5 cellular contexts compared by ENCODE assay signal in the genomic region with DNA sequence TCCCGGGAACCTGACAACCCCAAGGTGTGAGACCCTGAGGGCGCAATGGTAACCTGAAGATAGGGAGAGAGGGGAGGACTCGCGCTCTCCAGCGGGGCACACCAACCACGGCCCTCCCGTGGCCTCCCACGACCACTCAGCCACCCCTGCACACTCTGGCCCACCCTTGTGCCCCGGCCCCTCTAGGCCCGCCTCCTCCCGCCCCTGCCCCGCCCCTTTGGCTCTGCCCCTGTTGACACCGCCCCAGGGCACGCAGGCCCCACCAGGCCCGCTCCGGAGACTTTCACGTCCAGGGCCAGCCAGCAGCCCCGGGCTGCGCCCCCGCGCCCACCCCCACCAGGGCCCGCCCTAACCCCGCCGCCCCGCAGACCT. TPM values are rescaled to one million over a fixed set of nuclear protein-coding genes. Genes with fewer than 3 reads are reported as not detected.
DNase-seq lines count a peak whose midpoint lies in the region; TF ChIP-seq lines count a peak whose summit lies in the region.

No MANE protein-coding gene starts in this region.

- H3K27ac ChIP-seq in HUES64 (ENCODE audit: low read depth, low read length) (no peak overlapping the region), spleen (peak overlapping the region in 6 of 8 donors; percentile 46 to 85 (median 78)), SJCRH30 (no peak overlapping the region)
- H3K27ac ChIP-seq in effector memory CD4-positive, alpha-beta T cell (ENCODE audit: insufficient read depth, low read length, poor library complexity, severe bottlenecking): peak overlapping the region; percentile 91

- H3K27me3 ChIP-seq in HUES64 (ENCODE audit: insufficient read depth, low read length) (peaks cover 25% of the 10 kb centered on the region), spleen (replicated peaks in 1 of 7) (peaks cover 0 to 48% (median 4%) of the 10 kb centered on the region in 7 donors), SJCRH30 (peaks cover 50% of the 10 kb centered on the region)
- no peaks in the 10 kb centered on the region for H3K27me3 ChIP-seq in effector memory CD4-positive, alpha-beta T cell (replicated peaks; ENCODE audit: control insufficient read depth, insufficient read depth, low read length, poor library complexity, severe bottlenecking)

- peak overlapping the region; percentile 42 for H3K4me3 ChIP-seq in HUES64 (ENCODE audit: low read length)
- no peak overlapping the region for H3K4me3 ChIP-seq in effector memory CD4-positive, alpha-beta T cell (ENCODE audit: insufficient read depth, low read depth, low read length, poor library complexity, severe bottlenecking)
- H3K4me3 ChIP-seq in spleen: peak overlapping the region in 7 of 8 donors; percentile 32 to 68 (median 39)
- no peak overlapping the region for H3K4me3 ChIP-seq in SJCRH30

- H3K36me3 ChIP-seq in HUES64 (ENCODE audit: insufficient read depth, low read length): no peaks in the 10 kb centered on the region
- H3K36me3 ChIP-seq in effector memory CD4-positive, alpha-beta T cell (ENCODE audit: control insufficient read depth, insufficient read depth, low read length): no peaks in the 10 kb centered on the region
- H3K36me3 ChIP-seq in spleen: peaks cover 0 to 55% (median 0%) of the 10 kb centered on the region in 6 donors
- no peaks in the 10 kb centered on the region for H3K36me3 ChIP-seq in SJCRH30

- no peak for TF ChIP-seq CTCF in spleen (IDR thresholded peaks at IDR 0.05 in 8 of 11, conservative IDR thresholded peaks at IDR 0.05 in 3 of 11)

- H3K9me3 ChIP-seq in HUES64 (ENCODE audit: insufficient read depth, low read depth, low read length): no peaks in the 10 kb centered on the region
- no peaks in the 10 kb centered on the region for H3K9me3 ChIP-seq in effector memory CD4-positive, alpha-beta T cell (ENCODE audit: control insufficient read depth, low read length)
- H3K9me3 ChIP-seq in spleen: no peaks in the 10 kb centered on the region
- no peaks in the 10 kb centered on the region for H3K9me3 ChIP-seq in SJCRH30 (replicated peaks)

- intact Hi-C loops in spleen (cut with DNase I; ENCODE audit: low total_unique reads): no loop called here

- H3K9ac ChIP-seq in HUES64 (ENCODE audit: low read depth, low read length): no peak overlapping the region

- DNase-seq in effector memory CD4-positive, alpha-beta T cell: no peak
- DNase-seq in spleen: no peak
- no peak for DNase-seq in AG08395 (ENCODE audit: low spot score)
- no peak for DNase-seq in SJCRH30

- 55% methylated on average over 25 of the region's 25 CpGs for WGBS in HUES64
- 17 to 35% (median 28%) methylated on average over 11 to 25 of the region's 25 CpGs for WGBS in spleen, 5 donors

- H3K4me1 ChIP-seq in HUES64 (ENCODE audit: insufficient read depth, low read length) (peaks cover 24% of the 10 kb centered on the region), spleen (peaks cover 56 to 100% (median 82%) of the 10 kb centered on the region in 6 donors), SJCRH30 (no peaks in the 10 kb centered on the region; the same call in 1 of the 2 replicates)
- peaks cover 86% of the 10 kb centered on the region for H3K4me1 ChIP-seq in effector memory CD4-positive, alpha-beta T cell (ENCODE audit: control insufficient read depth, insufficient read depth, low read length, poor library complexity, severe bottlenecking)

- TF ChIP-seq POLR2A in spleen (IDR thresholded peaks at IDR 0.05): no peak

RNA-seq across cellular contexts. Expression of a gene that starts 11.0 kb away (rescaled TPM):
- 1.9 TPM for polyA plus RNA-seq in HUES64 (2013, experiment 1 of 2)
- 3.7 TPM for polyA plus RNA-seq in HUES64 (2013, experiment 2 of 2)
- total RNA-seq in spleen: 1 to 10 TPM in 6 of 7 donors, under 1 TPM in 1; 0.66 to 3.8 (median 2.8) TPM
- 1 to 10 TPM; 1.8 to 3.7 (median 1.9) TPM for polyA plus RNA-seq in spleen
- 0.08 TPM in 1 of 2 replicates, not detected in the other for total RNA-seq in SJCRH30 (2014; rRNA removed; shearing (Covaris generic))

RNA-seq across cellular contexts. Expression of a gene that starts 14.9 kb away (rescaled TPM):
- polyA plus RNA-seq in HUES64 (2013, experiment 1 of 2): 14.4 TPM
- polyA plus RNA-seq in HUES64 (2013, experiment 2 of 2): 14.5 TPM
- total RNA-seq in spleen: 10 to 100 TPM; 22.5 to 42.6 (median 29.1) TPM
- 10 to 100 TPM; 12.9 to 21.1 (median 17.2) TPM for polyA plus RNA-seq in spleen
- 20.8 and 22.3 TPM in 2 replicates for total RNA-seq in SJCRH30 (2014; rRNA removed; shearing (Covaris generic))

RNA-seq across cellular contexts. Expression of a gene that starts 22.5 kb away (rescaled TPM):
- polyA plus RNA-seq in HUES64 (2013, experiment 1 of 2): 6.1 TPM
- 9.2 TPM for polyA plus RNA-seq in HUES64 (2013, experiment 2 of 2)
- total RNA-seq in spleen: 100 to 1,000 TPM; 106 to 455 (median 187) TPM
- polyA plus RNA-seq in spleen: 10 to 100 TPM; 11.9 to 81.1 (median 28.4) TPM
- 0.05 and 0.20 TPM in 2 replicates for total RNA-seq in SJCRH30 (2014; rRNA removed; shearing (Covaris generic))

RNA-seq across cellular contexts. Expression of a gene that starts 35.0 kb away (rescaled TPM):
- 0.75 TPM for polyA plus RNA-seq in HUES64 (2013, experiment 1 of 2)
- polyA plus RNA-seq in HUES64 (2013, experiment 2 of 2): 1.0 TPM
- 1 to 10 TPM; 1.5 to 5.0 (median 2.9) TPM for total RNA-seq in spleen
- 1 to 10 TPM; 1.1 to 3.7 (median 2.6) TPM for polyA plus RNA-seq in spleen
- total RNA-seq in SJCRH30 (2014; rRNA removed; shearing (Covaris generic)): 1.3 and 1.5 TPM in 2 replicates

RNA-seq across cellular contexts. Expression of a gene that starts 35.2 kb away (rescaled TPM):
- 5.3 TPM for polyA plus RNA-seq in HUES64 (2013, experiment 1 of 2)
- polyA plus RNA-seq in HUES64 (2013, experiment 2 of 2): 8.0 TPM
- total RNA-seq in spleen: 1 to 10 TPM; 1.6 to 5.1 (median 2.8) TPM
- polyA plus RNA-seq in spleen: 1 to 10 TPM in 2 of 3 donors, under 1 TPM in 1; 0.67 to 2.5 (median 1.3) TPM
- 15.9 and 19.3 TPM in 2 replicates for total RNA-seq in SJCRH30 (2014; rRNA removed; shearing (Covaris generic))

Comparison
In these comparisons a context has a peak if more than half of its experiments do, and no peak if none do; other contexts are left out.
1. H3K27ac ChIP-seq: peak in effector memory CD4-positive, alpha-beta T cell (single experiment) and spleen (6 of 8); none in HUES64 (single experiment) and SJCRH30 (single experiment).
2. H3K4me3 ChIP-seq: peak in HUES64 (single experiment) and spleen (7 of 8); none in effector memory CD4-positive, alpha-beta T cell (single experiment) and SJCRH30 (single experiment).
3. RNA of a gene that starts 22.5 kb away (total RNA-seq): 106 to 455 TPM in spleen; 0.05 to 0.20 TPM in SJCRH30; every median in the first group is over 10 times any median in the second.